In genomic region chr7:85316489-85316888, GRCh38 we compare ENCODE assay signal across 7 cellular contexts.
"Had no signal": no experiment of that assay in that cellular context is flagged by ENCODE, and none has a peak within 500 bp of the region (broad histone marks: within the 10 kb centered on the region; RNA-seq: fewer than 3 reads in every experiment).

No MANE protein-coding gene starts in this region.

- H3K9me3 Mint-ChIP-seq: IgD-negative memory B cell had no signal

- FAIRE-seq: HepG2, HTR-8/SVneo, K562 had no signal

- H3K4me3 ChIP-seq: K562 had no signal

- H3K4me1 Mint-ChIP-seq: IgD-negative memory B cell had no signal

- H3K27ac Mint-ChIP-seq: IgD-negative memory B cell had no signal

- H3K27ac ChIP-seq: HL-60 had no signal

- H3K4me3 Mint-ChIP-seq: IgD-negative memory B cell had no signal

- ATAC-seq: HepG2, K562 had no signal

- DNase-seq: IMR-90, KBM-7 had no signal
